26 cellular contexts compared by ENCODE assay signal in the genomic region with DNA sequence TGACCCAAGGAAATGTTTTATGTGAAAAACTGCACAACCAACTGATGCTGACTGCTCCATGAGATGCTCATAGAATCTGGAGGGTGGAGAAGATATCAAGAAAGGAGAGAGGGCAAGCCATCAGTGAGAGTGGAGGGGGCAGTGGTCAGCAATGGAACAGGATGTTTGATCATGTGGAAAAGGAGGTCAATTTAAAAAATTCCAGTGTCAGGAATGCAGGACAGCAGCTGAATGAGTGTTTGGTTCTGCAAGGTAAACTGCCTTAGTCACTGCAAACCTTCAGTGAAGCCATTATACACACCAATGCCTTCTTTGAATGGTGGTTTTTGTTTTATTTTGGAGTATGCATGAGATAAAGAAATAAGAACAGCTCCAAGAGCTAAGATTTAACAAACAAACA.
"Had no signal": no experiment of that assay in that cellular context is flagged by ENCODE, and none has a peak within 500 bp of the region (broad histone marks: within the 10 kb centered on the region; RNA-seq: fewer than 3 reads in every experiment).

No MANE protein-coding gene starts in this region.

- H3K9me3 ChIP-seq: esophagus squamous epithelium, heart right ventricle, lower lobe of right lung, neutrophil, pancreas, right lobe of liver, thoracic aorta, tibial nerve, upper lobe of left lung, uterus had no signal

- DNase-seq: dermis blood vessel endothelial cell; effector memory CD4-positive, alpha-beta T cell; erythroblast; esophagus squamous epithelium; foreskin melanocyte; glutamatergic neuron; heart right ventricle; hippocampal formation; islet precursor cell; left cardiac atrium; left ventricle myocardium superior; lower lobe of right lung; naive thymus-derived CD8-positive, alpha-beta T cell; nephron progenitor cell; pancreas; right lobe of liver; small intestine; stimulated activated CD4-positive, alpha-beta T cell treated with anti-CD3 and anti-CD28 coated beads, Interleukin-15, amount 100 ng/mL, for 24 hours; stimulated activated CD4-positive, alpha-beta T cell treated with anti-CD3 and anti-CD28 coated beads, Interleukin-2, amount 100 ng/mL, for 48 hours; stimulated activated naive B cell treated with anti-CD40 and anti-IgM and Interleukin-4, amounts not matched to agents 10 μg/mL and 1 μg/mL and 100 μg/mL, for 72 hours; upper lobe of left lung; uterus had no signal

- H3K27ac ChIP-seq: coronary artery, esophagus squamous epithelium, heart right ventricle, lower lobe of right lung, neutrophil, pancreas, right lobe of liver, thoracic aorta, tibial nerve, upper lobe of left lung, uterus had no signal

- H3K36me3 ChIP-seq: esophagus squamous epithelium, heart right ventricle, lower lobe of right lung, neutrophil, pancreas, right lobe of liver, thoracic aorta, tibial nerve, upper lobe of left lung, uterus had no signal

- H3K27me3 ChIP-seq: esophagus squamous epithelium, heart right ventricle, neutrophil, pancreas, right lobe of liver, tibial nerve, upper lobe of left lung, uterus had no signal

- H3K4me3 ChIP-seq: coronary artery, esophagus squamous epithelium, heart right ventricle, lower lobe of right lung, pancreas, right lobe of liver, thoracic aorta, tibial nerve, upper lobe of left lung, uterus had no signal

- ATAC-seq: heart right ventricle; left cardiac atrium; left ventricle myocardium superior; lower lobe of right lung; naive thymus-derived CD8-positive, alpha-beta T cell; pancreas; right lobe of liver; stimulated activated naive B cell treated with anti-CD40 and anti-IgM and Interleukin-4, amounts not matched to agents 10 μg/mL and 1 μg/mL and 100 μg/mL, for 72 hours had no signal

- H3K4me1 ChIP-seq: lower lobe of right lung, pancreas, right lobe of liver, uterus had no signal
